ENCODE assay signal across 1 cellular context in genomic region chr3:11159421-11159904, GRCh38.
TF ChIP-seq lines count a peak whose summit lies in the region.

No MANE protein-coding gene starts in this region.

TF ChIP-seq in SK-N-SH, 30 proteins besides CTCF, POLR2A, EP300 and RAD21 (continued from another document):
- peak; percentile 60 for TF ChIP-seq PBX3 (IDR thresholded peaks at IDR 0.05)
- no peak for TF ChIP-seq POLR2AphosphoS5 (IDR thresholded peaks at IDR 0.05; ENCODE audit: low read depth, low read length)
- no peak for TF ChIP-seq MAX (IDR thresholded peaks at IDR 0.05; ENCODE audit: low read depth)
- no peak for TF ChIP-seq RCOR1 (IDR thresholded peaks at IDR 0.05; ENCODE audit: low read length)
- TF ChIP-seq TAF1 (IDR thresholded peaks at IDR 0.05; ENCODE audit: borderline replicate concordance, low read depth, low read length) = no peak
- no peak for TF ChIP-seq YY1 (IDR thresholded peaks at IDR 0.05; ENCODE audit: low read depth)
- TF ChIP-seq IRF3 (IDR thresholded peaks at IDR 0.05; ENCODE audit: low read depth, low read length) = no peak
- TF ChIP-seq REST (IDR thresholded peaks at IDR 0.05; ENCODE audit: low read depth, low read length) = no peak
- TF ChIP-seq NFIC (IDR thresholded peaks at IDR 0.05; ENCODE audit: borderline replicate concordance) = peak; percentile 67; the same call in 1 of the 2 replicates
- TF ChIP-seq ELF1 (IDR thresholded peaks at IDR 0.05) = no peak
- TF ChIP-seq USF1 (IDR thresholded peaks at IDR 0.05; ENCODE audit: borderline replicate concordance, low read depth) = peak; percentile 78; the same call in 1 of the 2 replicates
- no peak for TF ChIP-seq EZH2phosphoT487 (IDR thresholded peaks at IDR 0.05; ENCODE audit: borderline replicate concordance, low read depth)
- no peak for TF ChIP-seq USF2 (IDR thresholded peaks at IDR 0.05; ENCODE audit: borderline replicate concordance, low read depth, low read length)
- peak; percentile 55 for TF ChIP-seq JUND (IDR thresholded peaks at IDR 0.05)
- TF ChIP-seq SIN3A (IDR thresholded peaks at IDR 0.05; ENCODE audit: borderline replicate concordance, low read depth, low read length) = no peak
- peak; percentile 47; the same call in 1 of the 2 replicates for TF ChIP-seq FOSL2 (IDR thresholded peaks at IDR 0.05; ENCODE audit: borderline replicate concordance, low read depth)
